ENCODE assay signal across 3 cellular contexts in genomic region chr2:187462839-187463238, GRCh38.
TF ChIP-seq lines count a peak whose summit lies in the region.

No MANE protein-coding gene starts in this region.

TF ChIP-seq in IMR-90, 13 proteins besides CTCF, POLR2A, EP300 and RAD21:
- no peak for TF ChIP-seq MXI1 (IDR thresholded peaks at IDR 0.05; ENCODE audit: borderline replicate concordance, low read depth, low read length)
- no peak for TF ChIP-seq BHLHE40 (IDR thresholded peaks at IDR 0.05; ENCODE audit: low read depth, low read length)
- no peak for TF ChIP-seq MAFK (IDR thresholded peaks at IDR 0.05; ENCODE audit: low read depth, low read length)
- TF ChIP-seq ELK1 (IDR thresholded peaks at IDR 0.05; ENCODE audit: borderline replicate concordance, low read depth, low read length): no peak
- TF ChIP-seq RFX5 (IDR thresholded peaks at IDR 0.05; ENCODE audit: low read depth, low read length): no peak
- TF ChIP-seq RCOR1 (IDR thresholded peaks at IDR 0.05; ENCODE audit: insufficient replicate concordance, low read length): no peak
- TF ChIP-seq SMC3 (IDR thresholded peaks at IDR 0.05; ENCODE audit: low read depth, low read length): no peak
- no peak for TF ChIP-seq CEBPB (IDR thresholded peaks at IDR 0.05; ENCODE audit: low read depth, low read length)
- TF ChIP-seq MAZ (IDR thresholded peaks at IDR 0.05; ENCODE audit: borderline replicate concordance, low read depth, low read length): no peak
- TF ChIP-seq, protein P1, sequence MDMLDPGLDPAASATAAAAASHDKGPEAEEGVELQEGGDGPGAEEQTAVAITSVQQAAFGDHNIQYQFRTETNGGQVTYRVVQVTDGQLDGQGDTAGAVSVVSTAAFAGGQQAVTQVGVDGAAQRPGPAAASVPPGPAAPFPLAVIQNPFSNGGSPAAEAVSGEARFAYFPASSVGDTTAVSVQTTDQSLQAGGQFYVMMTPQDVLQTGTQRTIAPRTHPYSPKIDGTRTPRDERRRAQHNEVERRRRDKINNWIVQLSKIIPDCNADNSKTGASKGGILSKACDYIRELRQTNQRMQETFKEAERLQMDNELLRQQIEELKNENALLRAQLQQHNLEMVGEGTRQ (IDR thresholded peaks at IDR 0.05; ENCODE audit: low read depth, low read length): no peak
- no peak for TF ChIP-seq FOS (IDR thresholded peaks at IDR 0.05; ENCODE audit: low read depth, low read length)

TF ChIP-seq in endothelial cell of umbilical vein, 7 proteins besides CTCF, POLR2A, EP300 and RAD21:
- TF ChIP-seq MYC (IDR thresholded peaks at IDR 0.05; ENCODE audit: low read depth, low read length) (no peak), GATA2 (IDR thresholded peaks at IDR 0.05; ENCODE audit: insufficient read depth, insufficient read length, low read depth, low read length) (no peak), JUN (IDR thresholded peaks at IDR 0.05; ENCODE audit: borderline replicate concordance, insufficient read depth, insufficient read length, low read depth) (no peak), EZH2 (IDR thresholded peaks at IDR 0.05; ENCODE audit: borderline replicate concordance, low read depth, low read length, severe bottlenecking) (no peak), POLR2AphosphoS5 (IDR thresholded peaks at IDR 0.05; ENCODE audit: insufficient read depth, low read depth, low read length) (no peak), FOS (IDR thresholded peaks at IDR 0.05; ENCODE audit: borderline replicate concordance, insufficient read depth, low read length) (no peak)
- TF ChIP-seq, protein P2, sequence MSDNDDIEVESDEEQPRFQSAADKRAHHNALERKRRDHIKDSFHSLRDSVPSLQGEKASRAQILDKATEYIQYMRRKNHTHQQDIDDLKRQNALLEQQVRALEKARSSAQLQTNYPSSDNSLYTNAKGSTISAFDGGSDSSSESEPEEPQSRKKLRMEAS (IDR thresholded peaks at IDR 0.05; ENCODE audit: insufficient read depth, insufficient read length): no peak

TF ChIP-seq in liver, 16 proteins besides CTCF, POLR2A, EP300 and RAD21:
- TF ChIP-seq NR2F2 (IDR thresholded peaks at IDR 0.05) (no peak), HNF4G (IDR thresholded peaks at IDR 0.05) (no peak), JUND (IDR thresholded peaks at IDR 0.05) (no peak), ATF3 (IDR thresholded peaks at IDR 0.05) (no peak), RXRA (IDR thresholded peaks at IDR 0.05) (peak; percentile 29 to 38), HNF4A (conservative IDR thresholded peaks at IDR 0.05) (peak; percentile 31 to 46), FOXA1 (IDR thresholded peaks at IDR 0.05) (no peak), TAF1 (conservative IDR thresholded peaks at IDR 0.05) (no peak), YY1 (IDR thresholded peaks at IDR 0.05) (no peak), FOXA2 (IDR thresholded peaks at IDR 0.05) (no peak)
- TF ChIP-seq, protein P3, sequence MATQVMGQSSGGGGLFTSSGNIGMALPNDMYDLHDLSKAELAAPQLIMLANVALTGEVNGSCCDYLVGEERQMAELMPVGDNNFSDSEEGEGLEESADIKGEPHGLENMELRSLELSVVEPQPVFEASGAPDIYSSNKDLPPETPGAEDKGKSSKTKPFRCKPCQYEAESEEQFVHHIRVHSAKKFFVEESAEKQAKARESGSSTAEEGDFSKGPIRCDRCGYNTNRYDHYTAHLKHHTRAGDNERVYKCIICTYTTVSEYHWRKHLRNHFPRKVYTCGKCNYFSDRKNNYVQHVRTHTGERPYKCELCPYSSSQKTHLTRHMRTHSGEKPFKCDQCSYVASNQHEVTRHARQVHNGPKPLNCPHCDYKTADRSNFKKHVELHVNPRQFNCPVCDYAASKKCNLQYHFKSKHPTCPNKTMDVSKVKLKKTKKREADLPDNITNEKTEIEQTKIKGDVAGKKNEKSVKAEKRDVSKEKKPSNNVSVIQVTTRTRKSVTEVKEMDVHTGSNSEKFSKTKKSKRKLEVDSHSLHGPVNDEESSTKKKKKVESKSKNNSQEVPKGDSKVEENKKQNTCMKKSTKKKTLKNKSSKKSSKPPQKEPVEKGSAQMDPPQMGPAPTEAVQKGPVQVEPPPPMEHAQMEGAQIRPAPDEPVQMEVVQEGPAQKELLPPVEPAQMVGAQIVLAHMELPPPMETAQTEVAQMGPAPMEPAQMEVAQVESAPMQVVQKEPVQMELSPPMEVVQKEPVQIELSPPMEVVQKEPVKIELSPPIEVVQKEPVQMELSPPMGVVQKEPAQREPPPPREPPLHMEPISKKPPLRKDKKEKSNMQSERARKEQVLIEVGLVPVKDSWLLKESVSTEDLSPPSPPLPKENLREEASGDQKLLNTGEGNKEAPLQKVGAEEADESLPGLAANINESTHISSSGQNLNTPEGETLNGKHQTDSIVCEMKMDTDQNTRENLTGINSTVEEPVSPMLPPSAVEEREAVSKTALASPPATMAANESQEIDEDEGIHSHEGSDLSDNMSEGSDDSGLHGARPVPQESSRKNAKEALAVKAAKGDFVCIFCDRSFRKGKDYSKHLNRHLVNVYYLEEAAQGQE (IDR thresholded peaks at IDR 0.05): no peak
- TF ChIP-seq, protein P2 (IDR thresholded peaks at IDR 0.05): no peak
- TF ChIP-seq, protein P4, sequence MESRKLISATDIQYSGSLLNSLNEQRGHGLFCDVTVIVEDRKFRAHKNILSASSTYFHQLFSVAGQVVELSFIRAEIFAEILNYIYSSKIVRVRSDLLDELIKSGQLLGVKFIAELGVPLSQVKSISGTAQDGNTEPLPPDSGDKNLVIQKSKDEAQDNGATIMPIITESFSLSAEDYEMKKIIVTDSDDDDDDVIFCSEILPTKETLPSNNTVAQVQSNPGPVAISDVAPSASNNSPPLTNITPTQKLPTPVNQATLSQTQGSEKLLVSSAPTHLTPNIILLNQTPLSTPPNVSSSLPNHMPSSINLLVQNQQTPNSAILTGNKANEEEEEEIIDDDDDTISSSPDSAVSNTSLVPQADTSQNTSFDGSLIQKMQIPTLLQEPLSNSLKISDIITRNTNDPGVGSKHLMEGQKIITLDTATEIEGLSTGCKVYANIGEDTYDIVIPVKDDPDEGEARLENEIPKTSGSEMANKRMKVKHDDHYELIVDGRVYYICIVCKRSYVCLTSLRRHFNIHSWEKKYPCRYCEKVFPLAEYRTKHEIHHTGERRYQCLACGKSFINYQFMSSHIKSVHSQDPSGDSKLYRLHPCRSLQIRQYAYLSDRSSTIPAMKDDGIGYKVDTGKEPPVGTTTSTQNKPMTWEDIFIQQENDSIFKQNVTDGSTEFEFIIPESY (IDR thresholded peaks at IDR 0.05): no peak
